9 cellular contexts compared by ENCODE assay signal in genomic region chr22:17236597-17236996, GRCh38. TPM values are rescaled to one million over a fixed set of nuclear protein-coding genes. Genes with fewer than 3 reads are reported as not detected.
DNase-seq lines count a peak whose midpoint lies in the region; ATAC-seq and TF ChIP-seq lines count a peak whose summit lies in the region.
"Not testable (repeated sequence)": the region's sequence is repeated elsewhere in the genome, so short reads cannot be mapped to it uniquely, and the experiment has no call there.
"Had no signal": no experiment of that assay in that cellular context is flagged by ENCODE, and none has a peak within 500 bp of the region (broad histone marks: within the 10 kb centered on the region; RNA-seq: fewer than 3 reads in every experiment).

No MANE protein-coding gene starts in this region.

- intact Hi-C loops in CD4-positive, alpha-beta memory T cell (cut with micrococcal nuclease) = loop anchor here (2.0 kb wide), 1 partner anchor 20 kb away; no protein-coding TSS in a partner anchor

- H3K36me3 ChIP-seq in CD4-positive, alpha-beta memory T cell (ENCODE audit: insufficient read depth, low read length); KOPT-K1 (ENCODE audit: insufficient read depth, low read length); neural progenitor cell: not testable (repeated sequence)

- H3K79me2 ChIP-seq in neural progenitor cell (ENCODE audit: low read depth) = not testable (repeated sequence)

- H3K9ac ChIP-seq in neural progenitor cell = not testable (repeated sequence)

- H3K4me2 ChIP-seq in neural progenitor cell = not testable (repeated sequence)

- not testable (repeated sequence) for H3K27me3 ChIP-seq in CD4-positive, alpha-beta memory T cell (ENCODE audit: insufficient read depth, low read length); neural progenitor cell

- peak overlapping the region; percentile 86 to 95 (median 88) for H3K4me3 Mint-ChIP-seq in CD4-positive, alpha-beta memory T cell
- H3K4me3 Mint-ChIP-seq in T-helper 17 cell (peak overlapping the region; percentile 88), immature natural killer cell (peak overlapping the region; percentile 80 to 90 (median 87)), neural progenitor cell (peak overlapping the region; percentile 29)
- peak overlapping the region; percentile 61 for H3K4me3 Mint-ChIP-seq in activated T-cell treated with anti-CD3 and anti-CD28 coated beads, Interleukin-2, amount 50 U/mL, for 24 hours
- H3K4me3 Mint-ChIP-seq in activated naive CD8-positive, alpha-beta T cell treated with anti-CD3 and anti-CD28 coated beads, Interleukin-2, amount 10 ng/mL, durations not matched to agents 7 days and 5 days = peak overlapping the region; percentile 83
- H3K4me3 Mint-ChIP-seq in type B pancreatic cell = not testable (repeated sequence)

- not testable (repeated sequence) for TF ChIP-seq CTCF in neural progenitor cell (IDR thresholded peaks at IDR 0.05); type B pancreatic cell (conservative IDR thresholded peaks at IDR 0.05)

- POLR2A ChIA-PET in CD4-positive, alpha-beta memory T cell (lab: Charles Lee; ENCODE audit: partially characterized antibody) = interaction anchor here (0.6 to 2.5 kb wide), 3 partner anchors 18 to 102 kb away, joined by 4 to 21 read pairs (median 4); partner anchors contain the start of gene ADA2
- POLR2A ChIA-PET in activated naive CD8-positive, alpha-beta T cell treated with anti-CD3 and anti-CD28 coated beads, Interleukin-2, amount 10 ng/mL, durations not matched to agents 7 days and 5 days (lab: Charles Lee) = interaction anchor here (0.8 to 1.8 kb wide), 4 partner anchors 17 to 153 kb away, joined by 3 to 22 read pairs (median 4); partner anchors contain the start of gene ADA2

- not testable (repeated sequence) for DNase-seq in CD4-positive, alpha-beta memory T cell; T-helper 17 cell; activated T-cell treated with anti-CD3 and anti-CD28 coated beads, Interleukin-2, amount 50 U/mL, for 24 hours; immature natural killer cell; neural progenitor cell (ENCODE audit: low spot score); type B pancreatic cell (ENCODE audit: extremely low spot score, unreplicated experiment)
- DNase-seq in activated naive CD8-positive, alpha-beta T cell treated with anti-CD3 and anti-CD28 coated beads, Interleukin-2, amount 10 ng/mL, durations not matched to agents 7 days and 5 days = peak; percentile 46

- H3K4me1 Mint-ChIP-seq in CD4-positive, alpha-beta memory T cell = peaks cover 8 to 15% (median 11%) of the 10 kb centered on the region in 4 donors
- not testable (repeated sequence) for H3K4me1 Mint-ChIP-seq in T-helper 17 cell
- H3K4me1 Mint-ChIP-seq in activated T-cell treated with anti-CD3 and anti-CD28 coated beads, Interleukin-2, amount 50 U/mL, for 24 hours (ENCODE audit: low read depth) = peaks cover 15% of the 10 kb centered on the region
- peaks cover 14% of the 10 kb centered on the region for H3K4me1 Mint-ChIP-seq in activated naive CD8-positive, alpha-beta T cell treated with anti-CD3 and anti-CD28 coated beads, Interleukin-2, amount 10 ng/mL, durations not matched to agents 7 days and 5 days
- peaks cover 10 to 12% of the 10 kb centered on the region in 2 donors for H3K4me1 Mint-ChIP-seq in immature natural killer cell
- H3K4me1 Mint-ChIP-seq in neural progenitor cell = peaks cover 44% of the 10 kb centered on the region
- H3K4me1 Mint-ChIP-seq in type B pancreatic cell (ENCODE audit: unreplicated experiment) = peaks cover 23% of the 10 kb centered on the region

- not testable (repeated sequence) for H2AFZ ChIP-seq in neural progenitor cell (replicated peaks)

- peak overlapping the region; percentile 79 to 98 (median 97) for H3K27ac Mint-ChIP-seq in CD4-positive, alpha-beta memory T cell
- H3K27ac Mint-ChIP-seq in T-helper 17 cell (peak overlapping the region; percentile 95), immature natural killer cell (peak overlapping the region; percentile 84 to 95 (median 93)), neural progenitor cell (peak overlapping the region; percentile 18), type B pancreatic cell (peak overlapping the region; percentile 22)
- H3K27ac Mint-ChIP-seq in activated T-cell treated with anti-CD3 and anti-CD28 coated beads, Interleukin-2, amount 50 U/mL, for 24 hours = peak overlapping the region; percentile 87
- H3K27ac Mint-ChIP-seq in activated naive CD8-positive, alpha-beta T cell treated with anti-CD3 and anti-CD28 coated beads, Interleukin-2, amount 10 ng/mL, durations not matched to agents 7 days and 5 days = peak overlapping the region; percentile 93

- H3K9me3 Mint-ChIP-seq in CD4-positive, alpha-beta memory T cell; activated T-cell treated with anti-CD3 and anti-CD28 coated beads, Interleukin-2, amount 50 U/mL, for 24 hours; activated naive CD8-positive, alpha-beta T cell treated with anti-CD3 and anti-CD28 coated beads, Interleukin-2, amount 10 ng/mL, durations not matched to agents 7 days and 5 days; immature natural killer cell; neural progenitor cell; type B pancreatic cell: not testable (repeated sequence)

- not testable (repeated sequence) for ATAC-seq in T-helper 17 cell; activated naive CD8-positive, alpha-beta T cell treated with anti-CD3 and anti-CD28 coated beads, Interleukin-2, amount 10 ng/mL, durations not matched to agents 7 days and 5 days (ENCODE audit: low read depth)

- H3F3A ChIP-seq in neural progenitor cell (ENCODE audit: low read depth) = peaks cover 43% of the 10 kb centered on the region

- peak overlapping the region; percentile 6 to 58 for H3K4me3 ChIP-seq in CD4-positive, alpha-beta memory T cell (ENCODE audit: low read length in 2 of 2)
- H3K4me3 ChIP-seq in neural progenitor cell = not testable (repeated sequence)

- CTCF ChIA-PET in CD4-positive, alpha-beta memory T cell (lab: Charles Lee; ENCODE audit: partially characterized antibody) = interaction anchor here (0.6 to 2.0 kb wide), 8 partner anchors 8 to 65 kb away, joined by 3 to 7 read pairs (median 3); partner anchors contain the start of gene ADA2

- H3K4me1 ChIP-seq in CD4-positive, alpha-beta memory T cell (ENCODE audit: insufficient read depth, low read length) = peaks cover 13% of the 10 kb centered on the region
- H3K4me1 ChIP-seq in neural progenitor cell = peaks cover 25% of the 10 kb centered on the region

- H3K27me3 Mint-ChIP-seq in CD4-positive, alpha-beta memory T cell; T-helper 17 cell; activated T-cell treated with anti-CD3 and anti-CD28 coated beads, Interleukin-2, amount 50 U/mL, for 24 hours; activated naive CD8-positive, alpha-beta T cell treated with anti-CD3 and anti-CD28 coated beads, Interleukin-2, amount 10 ng/mL, durations not matched to agents 7 days and 5 days; immature natural killer cell (ENCODE audit: low read depth in 3 of 3): not testable (repeated sequence)
- peaks cover 20% of the 10 kb centered on the region for H3K27me3 Mint-ChIP-seq in neural progenitor cell (ENCODE audit: insufficient read depth, low read depth)
- H3K27me3 Mint-ChIP-seq in type B pancreatic cell = peaks cover 15% of the 10 kb centered on the region

- not testable (repeated sequence) for H4K20me1 ChIP-seq in neural progenitor cell (ENCODE audit: low read depth)

- not testable (repeated sequence) for H3K9me3 ChIP-seq in CD4-positive, alpha-beta memory T cell (ENCODE audit: control insufficient read depth in 1 of 2, low read length in 2 of 2); KOPT-K1 (ENCODE audit: insufficient read depth, low read length, poor library complexity, severe bottlenecking); T-helper 17 cell (ENCODE audit: control insufficient read depth, low read length, poor library complexity, severe bottlenecking); neural progenitor cell (ENCODE audit: low read depth)

- H3K36me3 Mint-ChIP-seq in CD4-positive, alpha-beta memory T cell; T-helper 17 cell (ENCODE audit: low read depth); activated T-cell treated with anti-CD3 and anti-CD28 coated beads, Interleukin-2, amount 50 U/mL, for 24 hours (ENCODE audit: low read depth); activated naive CD8-positive, alpha-beta T cell treated with anti-CD3 and anti-CD28 coated beads, Interleukin-2, amount 10 ng/mL, durations not matched to agents 7 days and 5 days; immature natural killer cell; neural progenitor cell; type B pancreatic cell: not testable (repeated sequence)

- peak overlapping the region; percentile 50 for H3K27ac ChIP-seq in CD4-positive, alpha-beta memory T cell (ENCODE audit: low read depth, low read length)
- peak overlapping the region; percentile 72 for H3K27ac ChIP-seq in KOPT-K1 (ENCODE audit: low read depth, low read length, poor library complexity, severe bottlenecking)
- not testable (repeated sequence) for H3K27ac ChIP-seq in neural progenitor cell

RNA-seq across cellular contexts. Expression of gene ADA2, which starts 17.4 kb away (rescaled TPM):
- 100 to 1,000 TPM; 133 to 147 TPM for total RNA-seq in CD4-positive, alpha-beta memory T cell
- 10 to 100 TPM; 67.3 to 77.1 TPM for polyA plus RNA-seq in CD4-positive, alpha-beta memory T cell
- total RNA-seq in T-helper 17 cell (10 to 100 TPM; 57.2 to 88.5 TPM), neural progenitor cell (ENCODE audit: low replicate concordance) (30.1 and 49.9 TPM in 2 replicates), type B pancreatic cell (ENCODE audit: low replicate concordance) (22.2 and 25.8 TPM in 2 replicates)
- 10 to 100 TPM; 81.6 to 90.6 TPM for total RNA-seq in activated naive CD8-positive, alpha-beta T cell treated with anti-CD3 and anti-CD28 coated beads, Interleukin-2, amount 10 ng/mL, durations not matched to agents 7 days and 5 days
- 100 to 1,000 TPM in 2 of 3 donors, 10 to 100 TPM in 1; 45.2 to 128 (median 104) TPM for polyA plus RNA-seq in immature natural killer cell
- total RNA-seq: Daoy had no signal

Comparison
In these comparisons a context has a peak if more than half of its experiments do, and no peak if none do; other contexts are left out.
1. H3K27ac Mint-ChIP-seq: peak in every context shown above with its lines; median percentile 97 in CD4-positive, alpha-beta memory T cell; 95 in T-helper 17 cell; 93 in activated naive CD8-positive, alpha-beta T cell treated with anti-CD3 and anti-CD28 coated beads, Interleukin-2, amount 10 ng/mL, durations not matched to agents 7 days and 5 days; 93 in immature natural killer cell; 87 in activated T-cell treated with anti-CD3 and anti-CD28 coated beads, Interleukin-2, amount 50 U/mL, for 24 hours; 22 in type B pancreatic cell; 18 in neural progenitor cell.